ENCODE assay signal across 23 cellular contexts in genomic region chr5:168795943-168796342, GRCh38.
DNase-seq lines count a peak whose midpoint lies in the region; ATAC-seq and TF ChIP-seq lines count a peak whose summit lies in the region.
"Had no signal": no experiment of that assay in that cellular context is flagged by ENCODE, and none has a peak within 500 bp of the region (broad histone marks: within the 10 kb centered on the region; RNA-seq: fewer than 3 reads in every experiment).

No MANE protein-coding gene starts in this region.

- no peak for TF ChIP-seq RAD21 in SK-N-SH (IDR thresholded peaks at IDR 0.05; ENCODE audit: low read length)

- intact Hi-C loops in left ventricle myocardium superior (cut with micrococcal nuclease) (no loop called here), head of caudate nucleus (cut with DNase I) (no loop called here)

- peak overlapping the region in 1 of 2 experiments; percentile 47; a peak in 2 of 4 replicates for H3K27ac ChIP-seq in SK-N-SH (ENCODE audit: low read depth in 2 of 2, low read length in 1 of 2)
- H3K27ac ChIP-seq in cardiac muscle cell: peak overlapping the region; percentile 42
- H3K27ac ChIP-seq: 22Rv1; A549; BLaER1 treated with 17β-estradiol and CSF1 and Interleukin-3, amounts not matched to agents 10 nM and 100 nM had no signal

- H4K20me1 ChIP-seq in SK-N-SH (ENCODE audit: insufficient read depth): no peaks in the 10 kb centered on the region
- H4K20me1 ChIP-seq: BLaER1 treated with 17β-estradiol and CSF1 and Interleukin-3, amounts not matched to agents 10 nM and 100 nM had no signal

- TF ChIP-seq EP300 in SK-N-SH (IDR thresholded peaks at IDR 0.05; ENCODE audit: borderline replicate concordance in 1 of 2, low read depth in 1 of 2, low read length in 1 of 2): peak in 1 of 2 experiments; percentile 55; a peak in 1 of 4 replicates

- no peak for ATAC-seq in SK-N-SH treated with all-trans-retinoic acid at 6 μM for 48 hours
- ATAC-seq in left ventricle myocardium superior: no peak
- no peak for ATAC-seq in GM19023 (IDR thresholded peaks at IDR 0.05; ENCODE audit: unreplicated experiment)
- ATAC-seq: A549, GM12878, GM23338, HCT116 had no signal

- no peak overlapping the region for H3K4me2 ChIP-seq in SK-N-SH
- H3K4me2 ChIP-seq: A549, GM23338 had no signal

- H3K27me3 ChIP-seq in SK-N-SH (ENCODE audit: insufficient read depth) (no peaks in the 10 kb centered on the region), cardiac muscle cell (no peaks in the 10 kb centered on the region)
- H3K27me3 ChIP-seq: BE2C; BLaER1 treated with 17β-estradiol and CSF1 and Interleukin-3, amounts not matched to agents 10 nM and 100 nM had no signal

- H3K4me1 ChIP-seq in SK-N-SH (ENCODE audit: control insufficient read depth in 1 of 2, insufficient read depth in 2 of 2, low read depth in 1 of 2, low read length in 1 of 2) (peaks cover 0 to 70% of the 10 kb centered on the region in 2 experiments; a peak in 2 of 4 replicates), cardiac muscle cell (ENCODE audit: low read depth) (peaks cover 13% of the 10 kb centered on the region)

- WGBS in SK-N-SH (ENCODE audit: low lambda C conversion rate): 93% methylated on average over 3 of the region's 4 CpGs

- no peak overlapping the region for H3K9ac ChIP-seq in SK-N-SH
- H3K9ac ChIP-seq: BLaER1 treated with 17β-estradiol and CSF1 and Interleukin-3, amounts not matched to agents 10 nM and 100 nM had no signal

- POLR2A ChIA-PET in SK-N-SH (lab: Yijun Ruan, JAX): interaction anchor here (1.2 kb wide), 1 partner anchor 18 kb away, joined by 3 read pairs; no protein-coding TSS in a partner anchor

- TF ChIP-seq CTCF in SK-N-SH (IDR thresholded peaks at IDR 0.05): no peak
- TF ChIP-seq CTCF in cardiac muscle cell (IDR thresholded peaks at IDR 0.05; ENCODE audit: low read depth, low read length): no peak

- H2AFZ ChIP-seq in SK-N-SH (ENCODE audit: low read depth): no peak overlapping the region
- H2AFZ ChIP-seq: GM23338 had no signal

- DNase-seq in SK-N-SH (no peak), cardiac muscle cell (ENCODE audit: low read depth in 1 of 2, low spot score in 1 of 2) (no peak), left ventricle myocardium superior (no peak), left kidney (ENCODE audit: low read depth, low spot score) (peak; percentile 44), head of caudate nucleus (no peak)
- DNase-seq: ACHN; AML-193; BE2C; CD4-positive, alpha-beta T cell; CD8-positive, alpha-beta memory T cell; DMS 273 treated with DMSO at 0.1 percent for 48 hours; DMS79; EL; GDM1; H9 had no signal

- H3K36me3 ChIP-seq in SK-N-SH (replicated peaks in 1 of 2; ENCODE audit: control insufficient read depth in 1 of 2, insufficient read depth in 2 of 2, low read length in 1 of 2) (peaks cover 0 to 95% of the 10 kb centered on the region in 2 experiments), cardiac muscle cell (no peaks in the 10 kb centered on the region)
- H3K36me3 ChIP-seq: BLaER1 treated with 17β-estradiol and CSF1 and Interleukin-3, amounts not matched to agents 10 nM and 100 nM had no signal

- H3F3A ChIP-seq in SK-N-SH (replicated peaks; ENCODE audit: insufficient read depth): peaks cover 5% of the 10 kb centered on the region

- H3K79me2 ChIP-seq in SK-N-SH (ENCODE audit: insufficient read depth): no peaks in the 10 kb centered on the region

- H3K4me3 ChIP-seq in SK-N-SH (ENCODE audit: low read depth in 2 of 2, low read length in 1 of 2) (no peak overlapping the region), cardiac muscle cell (no peak overlapping the region)
- H3K4me3 ChIP-seq: A549; BLaER1 treated with 17β-estradiol and CSF1 and Interleukin-3, amounts not matched to agents 10 nM and 100 nM; GM12878; GM23338 had no signal

- H3K9me2 ChIP-seq in SK-N-SH: no peaks in the 10 kb centered on the region

- CTCF ChIA-PET in SK-N-SH (lab: Yijun Ruan, JAX): interaction anchor here (0.7 kb wide), 1 partner anchor 10 kb away, joined by 3 read pairs; no protein-coding TSS in a partner anchor

- H3K9me3 ChIP-seq in SK-N-SH (no peaks in the 10 kb centered on the region), cardiac muscle cell (ENCODE audit: low read depth) (no peaks in the 10 kb centered on the region)
- H3K9me3 ChIP-seq: A549; BE2C; BLaER1 treated with 17β-estradiol and CSF1 and Interleukin-3, amounts not matched to agents 10 nM and 100 nM had no signal

TF ChIP-seq in SK-N-SH, 30 proteins besides CTCF, POLR2A, EP300 and RAD21:
- TF ChIP-seq USF2 (IDR thresholded peaks at IDR 0.05; ENCODE audit: borderline replicate concordance, low read depth, low read length) (no peak), MXI1 (IDR thresholded peaks at IDR 0.05; ENCODE audit: low read depth, low read length) (0 out of 2 replicates have a peak, but pooled peaks have one; percentile 25)

TF ChIP-seq in SK-N-SH treated with all-trans-retinoic acid at 6 μM for 48 hours, 23 proteins besides CTCF, POLR2A, EP300 and RAD21:
- TF ChIP-seq CSRNP3 (CRISPR knock-in tag; IDR thresholded peaks at IDR 0.05) (no peak), TOX (CRISPR knock-in tag; IDR thresholded peaks at IDR 0.05; ENCODE audit: borderline replicate concordance) (no peak), POU6F1 (CRISPR knock-in tag; IDR thresholded peaks at IDR 0.05; ENCODE audit: borderline replicate concordance, low read depth) (no peak), PATZ1 (CRISPR knock-in tag; IDR thresholded peaks at IDR 0.05; ENCODE audit: borderline replicate concordance) (no peak), ZC3H10 (CRISPR knock-in tag; IDR thresholded peaks at IDR 0.05) (no peak), GLIS3 (CRISPR knock-in tag; IDR thresholded peaks at IDR 0.05) (no peak), ESRRG (CRISPR knock-in tag; IDR thresholded peaks at IDR 0.05) (no peak)
